In the genomic region with DNA sequence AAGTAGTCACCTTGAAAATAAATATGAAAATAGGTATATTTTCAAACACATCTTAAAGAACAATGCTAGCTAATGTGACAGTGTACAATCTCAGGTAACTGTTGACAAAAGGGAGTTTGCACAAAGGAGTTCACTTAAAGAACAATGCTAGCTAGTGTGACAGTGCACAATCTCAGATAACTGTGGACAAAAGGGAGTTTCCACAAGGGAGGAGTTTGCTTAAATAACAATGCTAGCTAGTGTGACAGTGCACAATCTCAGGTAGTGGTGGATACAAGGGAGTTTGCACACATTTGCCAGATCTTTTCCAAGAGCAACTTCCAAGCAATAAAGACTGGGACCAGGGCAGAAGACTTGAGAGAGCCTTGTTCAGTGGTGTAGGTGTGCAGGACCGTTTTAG, we compare ENCODE assay signal across 21 cellular contexts.
"Had no signal": no experiment of that assay in that cellular context is flagged by ENCODE, and none has a peak within 500 bp of the region (broad histone marks: within the 10 kb centered on the region; RNA-seq: fewer than 3 reads in every experiment).

No MANE protein-coding gene starts in this region.

- H3K4me3 ChIP-seq: adrenal gland, breast epithelium, coronary artery, lower lobe of right lung, pancreas, spleen had no signal

- DNase-seq: activated CD4-positive, alpha-beta T cell treated with anti-CD3 and anti-CD28 coated beads, Interleukin-2, amount 50 U/mL, for 1 hour; activated CD4-positive, CD25-positive, alpha-beta regulatory T cell treated with anti-CD3 and anti-CD28 coated beads, Interleukin-2, amount 50 U/mL, for 72 hours; activated CD8-positive, alpha-beta memory T cell treated with anti-CD3 and anti-CD28 coated beads for 24 hours; activated CD8-positive, alpha-beta memory T cell treated with anti-CD3 and anti-CD28 coated beads, Interleukin-2, amount 50 U/mL, for 48 hours; activated gamma-delta T cell; activated T-cell treated with anti-CD3 and anti-CD28 coated beads, Interleukin-2, amount 50 U/mL, for 72 hours; adrenal gland; erythroblast; foreskin melanocyte; hypothalamus; islet precursor cell; lower lobe of right lung; pancreas; spleen; stimulated activated CD4-positive, alpha-beta T cell treated with anti-CD3 and anti-CD28 coated beads, Interleukin-4, amount 100 ng/mL, for 4 hours; stimulated activated naive B cell treated with anti-CD40 and anti-IgM and Interleukin-4, amounts not matched to agents 10 μg/mL and 1 μg/mL and 100 μg/mL, for 72 hours had no signal

- ATAC-seq: activated T-cell treated with anti-CD3 and anti-CD28 coated beads, Interleukin-2, amount 50 U/mL, for 72 hours; lower lobe of right lung; natural killer cell treated with Interleukin-12 subunit alpha and Interleukin-12 subunit beta and Interleukin-15 and Interleukin-18, amount 100 ng/mL, for 72 hours; pancreas; stimulated activated naive B cell treated with anti-CD40 and anti-IgM and Interleukin-4, amounts not matched to agents 10 μg/mL and 1 μg/mL and 100 μg/mL, for 72 hours had no signal

- H3K9me3 ChIP-seq: adrenal gland, breast epithelium, lower lobe of right lung, neutrophil, pancreas had no signal

- H3K27me3 ChIP-seq: adrenal gland, breast epithelium, neutrophil, pancreas, spleen had no signal

- H3K4me1 ChIP-seq: adrenal gland, breast epithelium, lower lobe of right lung, pancreas, spleen had no signal

- H3K36me3 ChIP-seq: adrenal gland, breast epithelium, lower lobe of right lung, neutrophil, pancreas, spleen had no signal

- H3K27ac ChIP-seq: adrenal gland, breast epithelium, coronary artery, lower lobe of right lung, neutrophil, pancreas, spleen, VCaP had no signal
